In genomic region chr16:84848991-84849634, GRCh38 we compare ENCODE assay signal across 21 cellular contexts. TPM values are rescaled to one million over a fixed set of nuclear protein-coding genes. Genes with fewer than 3 reads are reported as not detected.
DNase-seq lines count a peak whose midpoint lies in the region; ATAC-seq and TF ChIP-seq lines count a peak whose summit lies in the region.
"Had no signal": no experiment of that assay in that cellular context is flagged by ENCODE, and none has a peak within 500 bp of the region (broad histone marks: within the 10 kb centered on the region; RNA-seq: fewer than 3 reads in every experiment).

No MANE protein-coding gene starts in this region.

- no peak for ATAC-seq in Panc1
- no peak for ATAC-seq in activated T-cell treated with anti-CD3 and anti-CD28 coated beads, Interleukin-2, amount 50 U/mL, for 72 hours (replicated peaks in 1 of 2)
- no peak for ATAC-seq in HG03135 (IDR thresholded peaks at IDR 0.05; ENCODE audit: unreplicated experiment)

- peaks cover 3% of the 10 kb centered on the region for H3K27me3 ChIP-seq in H7 (ENCODE audit: control insufficient read depth, insufficient read depth, low read length)
- H3K27me3 ChIP-seq in Panc1 (ENCODE audit: control insufficient read depth, insufficient read depth, low read length): no peaks in the 10 kb centered on the region
- peaks cover 43% of the 10 kb centered on the region for H3K27me3 ChIP-seq in neural progenitor cell
- no peaks in the 10 kb centered on the region for H3K27me3 ChIP-seq in Karpas-422 (ENCODE audit: low read length)

- H3K79me2 ChIP-seq in neural progenitor cell (ENCODE audit: low read depth): no peaks in the 10 kb centered on the region
- H3K79me2 ChIP-seq in Karpas-422 (ENCODE audit: low read length): no peaks in the 10 kb centered on the region

- peaks cover 10% of the 10 kb centered on the region for H3K9me3 Mint-ChIP-seq in neural progenitor cell
- no peaks in the 10 kb centered on the region for H3K9me3 Mint-ChIP-seq in activated T-cell treated with anti-CD3 and anti-CD28 coated beads, Interleukin-2, amount 50 U/mL, for 72 hours

- H4K20me1 ChIP-seq in neural progenitor cell (ENCODE audit: low read depth): peaks cover 31% of the 10 kb centered on the region
- H4K20me1 ChIP-seq in Karpas-422 (ENCODE audit: insufficient read depth, low read depth, low read length): no peaks in the 10 kb centered on the region

- no peaks in the 10 kb centered on the region for H3K9me3 ChIP-seq in Panc1 (ENCODE audit: control insufficient read depth, insufficient read depth, low read depth, low read length)
- no peaks in the 10 kb centered on the region for H3K9me3 ChIP-seq in neural progenitor cell (ENCODE audit: low read depth)
- H3K9me3 ChIP-seq in Karpas-422 (ENCODE audit: low read length): no peaks in the 10 kb centered on the region

- H3K27ac Mint-ChIP-seq in neural progenitor cell: no peak overlapping the region
- H3K27ac Mint-ChIP-seq in activated T-cell treated with anti-CD3 and anti-CD28 coated beads, Interleukin-2, amount 50 U/mL, for 72 hours: no peak overlapping the region
- H3K27ac Mint-ChIP-seq: CD8-positive, alpha-beta memory T cell had no signal

- H3K4me3 ChIP-seq in H7 (ENCODE audit: insufficient read depth, low read depth, low read length): no peak overlapping the region
- H3K4me3 ChIP-seq in Panc1 (ENCODE audit: low read depth in 2 of 2, low read length in 2 of 2): no peak overlapping the region
- H3K4me3 ChIP-seq in neural progenitor cell: no peak overlapping the region
- no peak overlapping the region for H3K4me3 ChIP-seq in Karpas-422 (ENCODE audit: low read length)
- H3K4me3 ChIP-seq: PC-9, SK-N-MC had no signal

- in situ Hi-C loops in Panc1 (cut with HindIII; ENCODE audit: low pct_unique_long_range_greater_than_20kb, low sequenced_read_pairs): no loop called here

- H3K9ac ChIP-seq in neural progenitor cell (no peak overlapping the region), Karpas-422 (ENCODE audit: low read length) (no peak overlapping the region)

- POLR2A ChIA-PET in Panc1 (lab: Charles Lee): no interaction called here

- H3K4me1 Mint-ChIP-seq in neural progenitor cell: peaks cover 37% of the 10 kb centered on the region
- no peaks in the 10 kb centered on the region for H3K4me1 Mint-ChIP-seq in activated T-cell treated with anti-CD3 and anti-CD28 coated beads, Interleukin-2, amount 50 U/mL, for 72 hours (ENCODE audit: low read depth)
- H3K4me1 Mint-ChIP-seq: CD8-positive, alpha-beta memory T cell had no signal

- H3K36me3 Mint-ChIP-seq in neural progenitor cell: peaks cover 2% of the 10 kb centered on the region
- no peaks in the 10 kb centered on the region for H3K36me3 Mint-ChIP-seq in activated T-cell treated with anti-CD3 and anti-CD28 coated beads, Interleukin-2, amount 50 U/mL, for 72 hours (ENCODE audit: insufficient read depth in 2 of 2)
- H3K36me3 Mint-ChIP-seq: CD8-positive, alpha-beta memory T cell had no signal

- BruUV-seq in Panc1 (replicated peaks; lab: Mats Ljungman, UMichigan): no TSS peak

- H3K36me3 ChIP-seq in H7 (replicated peaks; ENCODE audit: control insufficient read depth, insufficient read depth, low read length) (no peaks in the 10 kb centered on the region; the same call in 1 of the 2 replicates), Panc1 (ENCODE audit: control insufficient read depth, insufficient read depth, low read length) (no peaks in the 10 kb centered on the region), neural progenitor cell (no peaks in the 10 kb centered on the region), Karpas-422 (ENCODE audit: insufficient read depth, low read length) (no peaks in the 10 kb centered on the region)

- H3F3A ChIP-seq in neural progenitor cell (ENCODE audit: low read depth): peaks cover 29% of the 10 kb centered on the region

- H3K27me3 Mint-ChIP-seq in neural progenitor cell (ENCODE audit: insufficient read depth, low read depth): peaks cover 26% of the 10 kb centered on the region
- no peaks in the 10 kb centered on the region for H3K27me3 Mint-ChIP-seq in activated T-cell treated with anti-CD3 and anti-CD28 coated beads, Interleukin-2, amount 50 U/mL, for 72 hours (ENCODE audit: low read depth)

- peak overlapping the region; percentile 21 for H3K4me2 ChIP-seq in neural progenitor cell
- no peak overlapping the region for H3K4me2 ChIP-seq in Karpas-422 (ENCODE audit: low read depth, low read length, poor library complexity, severe bottlenecking)
- H3K4me2 ChIP-seq: PC-9 had no signal

- H3K4me1 ChIP-seq in Panc1 (ENCODE audit: control insufficient read depth, insufficient read depth, low read length): peaks cover 42% of the 10 kb centered on the region
- peaks cover 37% of the 10 kb centered on the region for H3K4me1 ChIP-seq in neural progenitor cell
- no peaks in the 10 kb centered on the region for H3K4me1 ChIP-seq in Karpas-422 (ENCODE audit: low read length)

- H3K4me3 Mint-ChIP-seq in neural progenitor cell: no peak overlapping the region
- no peak overlapping the region for H3K4me3 Mint-ChIP-seq in activated T-cell treated with anti-CD3 and anti-CD28 coated beads, Interleukin-2, amount 50 U/mL, for 72 hours
- H3K4me3 Mint-ChIP-seq: CD8-positive, alpha-beta memory T cell had no signal

- peak; percentile 17 for DNase-seq in 8988T
- peak; percentile 82 for DNase-seq in H7
- DNase-seq in Panc1 (ENCODE audit: low read depth, low spot score): no peak
- no peak for DNase-seq in neural progenitor cell (ENCODE audit: low spot score)
- DNase-seq in activated T-cell treated with anti-CD3 and anti-CD28 coated beads, Interleukin-2, amount 50 U/mL, for 72 hours: no peak
- DNase-seq in Karpas-422: no peak
- DNase-seq: Calu3; CD8-positive, alpha-beta memory T cell; DMS153; GF-D8; KG1; NCI-H1092 treated with DMSO at 0.1 percent for 48 hours; NCI-H1694; NCI-H2081; NCI-H748 treated with DMSO at 0.1 percent for 48 hours; PC-9; SHP77 treated with DMSO at 0.1 percent for 48 hours had no signal

- H3K9me2 ChIP-seq in Karpas-422 (replicated peaks; ENCODE audit: insufficient read depth, low read length): no peaks in the 10 kb centered on the region

- CTCF ChIA-PET in Panc1 (lab: Charles Lee): interaction anchor here (0.5 kb wide), 1 partner anchor 103 kb away, joined by 4 read pairs; no protein-coding TSS in a partner anchor

- no peak overlapping the region for H2AFZ ChIP-seq in neural progenitor cell (replicated peaks)
- no peak overlapping the region for H2AFZ ChIP-seq in Karpas-422 (ENCODE audit: low read length)
- H2AFZ ChIP-seq: PC-9 had no signal

- intact Hi-C loops in Panc1 (cut with micrococcal nuclease; ENCODE audit: unreplicated experiment): no loop called here

- peak overlapping the region; percentile 29; the same call in 1 of the 2 replicates for H3K27ac ChIP-seq in Panc1 (ENCODE audit: low read length)
- H3K27ac ChIP-seq in neural progenitor cell: no peak overlapping the region
- H3K27ac ChIP-seq in Karpas-422 (ENCODE audit: low read length): no peak overlapping the region
- H3K27ac ChIP-seq: C4-2B, PC-9, RWPE1, SK-N-MC had no signal

- TF ChIP-seq CTCF in Panc1 (IDR thresholded peaks at IDR 0.05): no peak
- TF ChIP-seq CTCF in neural progenitor cell (IDR thresholded peaks at IDR 0.05): no peak

RNA-seq across cellular contexts. Expression of gene CRISPLD2, which starts 29.3 kb away (rescaled TPM):
- total RNA-seq in H7 (2014; rRNA removed; shearing (Covaris generic)): 2.0 and 4.2 TPM in 2 replicates
- total RNA-seq in Panc1 (2021; ENCODE audit: unreplicated experiment) (12.9 TPM), neural progenitor cell (ENCODE audit: low replicate concordance) (0.11 and 0.50 TPM in 2 replicates)
- polyA plus RNA-seq in Panc1 (2012; ENCODE audit: insufficient read length): 5.1 TPM
- under 1 TPM; 0.38 to 0.51 TPM for total RNA-seq in activated T-cell treated with anti-CD3 and anti-CD28 coated beads, Interleukin-2, amount 50 U/mL, for 72 hours
- not detected in 2 replicates for total RNA-seq in Karpas-422 (2014; rRNA removed; shearing (Covaris generic); ENCODE audit: low replicate concordance)

Comparison
In these comparisons a context has a peak if more than half of its experiments do, and no peak if none do; other contexts are left out.
1. DNase-seq: peak in 8988T (single experiment) and H7 (single experiment); none in Panc1 (single experiment), neural progenitor cell (single experiment), activated T-cell treated with anti-CD3 and anti-CD28 coated beads, Interleukin-2, amount 50 U/mL, for 72 hours (0 of 2) and Karpas-422 (single experiment).